Comparison of ENCODE assay signal across 1 cellular context in genomic region chr9:23573800-23574199, GRCh38.
TF ChIP-seq lines count a peak whose summit lies in the region.

No MANE protein-coding gene starts in this region.

TF ChIP-seq in endothelial cell of umbilical vein, 7 proteins besides CTCF, POLR2A, EP300 and RAD21 (continued from another document):
- no peak for TF ChIP-seq MAX (IDR thresholded peaks at IDR 0.05; ENCODE audit: insufficient read depth, insufficient read length)
- no peak for TF ChIP-seq MYC (IDR thresholded peaks at IDR 0.05; ENCODE audit: low read depth, low read length)
- no peak for TF ChIP-seq JUN (IDR thresholded peaks at IDR 0.05; ENCODE audit: borderline replicate concordance, insufficient read depth, insufficient read length, low read depth)
- no peak for TF ChIP-seq FOS (IDR thresholded peaks at IDR 0.05; ENCODE audit: borderline replicate concordance, insufficient read depth, low read length)
- TF ChIP-seq GATA2 (IDR thresholded peaks at IDR 0.05; ENCODE audit: insufficient read depth, insufficient read length, low read depth, low read length) = no peak
